ENCODE assay signal across 8 cellular contexts in genomic region chr14:56555921-56556570, GRCh38. TPM values are rescaled to one million over a fixed set of nuclear protein-coding genes. Genes with fewer than 3 reads are reported as not detected.
A peak's percentile ranks its signal among the peaks of the same experiment; 100 is the strongest.
DNase-seq lines count a peak whose midpoint lies in the region; ATAC-seq, FAIRE-seq and TF ChIP-seq lines count a peak whose summit lies in the region.

No MANE protein-coding gene starts in this region.

- BruUV-seq in A673 (replicated peaks; lab: Mats Ljungman, UMichigan) = no TSS peak

- POLR2A ChIA-PET in A673 (lab: Charles Lee; ENCODE audit: low non-redundant PET) = interaction anchor here (0.7 kb wide), 1 partner anchor 509 kb away, joined by 3 read pairs; no protein-coding TSS in a partner anchor

- no peak overlapping the region for H3K4me3 ChIP-seq in A673 (ENCODE audit: low read depth, low read length, poor library complexity, severe bottlenecking)
- no peak overlapping the region for H3K4me3 ChIP-seq in psoas muscle
- H3K4me3 ChIP-seq in effector memory CD4-positive, alpha-beta T cell (ENCODE audit: insufficient read depth, low read depth, low read length, poor library complexity, severe bottlenecking) = no peak overlapping the region

- peaks cover 44% of the 10 kb centered on the region for H3K4me1 ChIP-seq in A673 (ENCODE audit: insufficient read depth, low read length, poor library complexity, severe bottlenecking)
- no peaks in the 10 kb centered on the region for H3K4me1 ChIP-seq in psoas muscle
- H3K4me1 ChIP-seq in effector memory CD4-positive, alpha-beta T cell (ENCODE audit: control insufficient read depth, insufficient read depth, low read length, poor library complexity, severe bottlenecking) = no peaks in the 10 kb centered on the region

- no peaks in the 10 kb centered on the region for H3K36me3 ChIP-seq in A673 (ENCODE audit: insufficient read depth, low read length, poor library complexity, severe bottlenecking)
- no peaks in the 10 kb centered on the region for H3K36me3 ChIP-seq in psoas muscle (ENCODE audit: insufficient read depth in 1 of 2, low read depth in 1 of 2)
- no peaks in the 10 kb centered on the region for H3K36me3 ChIP-seq in effector memory CD4-positive, alpha-beta T cell (ENCODE audit: control insufficient read depth, insufficient read depth, low read length)

- ATAC-seq in psoas muscle = no peak
- no peak for ATAC-seq in GM19035 (IDR thresholded peaks at IDR 0.05; ENCODE audit: unreplicated experiment)

- intact Hi-C loops in A673 (cut with micrococcal nuclease; ENCODE audit: unreplicated experiment) (loop anchor here (2.0 to 10.0 kb wide), 5 partner anchors 259 to 821 kb away; partner anchors contain the start of gene OTX2), psoas muscle (cut with DNase I) (no loop called here)

- TF ChIP-seq CTCF in A673 (conservative IDR thresholded peaks at IDR 0.05; ENCODE audit: low read depth, low read length) (peak; percentile 85), GM13976 (IDR thresholded peaks at IDR 0.05; ENCODE audit: borderline replicate concordance, control extremely low read depth, extremely low read depth, insufficient read depth, missing control alignments) (peak; percentile 30), psoas muscle (IDR thresholded peaks at IDR 0.05) (peak; percentile 24)

- FAIRE-seq in endometrium (lab: Jason Lieb, UNC) = peak; percentile 26

- H3K27ac ChIP-seq in A673 (ENCODE audit: low read depth, low read length, poor library complexity, severe bottlenecking) = peak overlapping the region; percentile 48
- H3K27ac ChIP-seq in psoas muscle = no peak overlapping the region
- H3K27ac ChIP-seq in effector memory CD4-positive, alpha-beta T cell (ENCODE audit: insufficient read depth, low read length, poor library complexity, severe bottlenecking) = no peak overlapping the region

- H3K27me3 ChIP-seq in A673 (replicated peaks; ENCODE audit: insufficient read depth, low read depth, low read length, poor library complexity) (no peaks in the 10 kb centered on the region), psoas muscle (ENCODE audit: insufficient read depth in 3 of 3, low read length in 2 of 3) (peaks cover 0 to 5% (median 0%) of the 10 kb centered on the region in 3 donors)
- H3K27me3 ChIP-seq in effector memory CD4-positive, alpha-beta T cell (replicated peaks; ENCODE audit: control insufficient read depth, insufficient read depth, low read length, poor library complexity, severe bottlenecking) = no peaks in the 10 kb centered on the region

- H3K9me3 ChIP-seq in A673 (ENCODE audit: low read depth, low read length, poor library complexity, severe bottlenecking) = no peaks in the 10 kb centered on the region
- no peaks in the 10 kb centered on the region for H3K9me3 ChIP-seq in psoas muscle
- H3K9me3 ChIP-seq in effector memory CD4-positive, alpha-beta T cell (ENCODE audit: control insufficient read depth, low read length) = no peaks in the 10 kb centered on the region

- in situ Hi-C loops in GM13976 (cut with MboI; ENCODE audit: low sequenced_read_pairs, unreplicated experiment) = no loop called here

- WGBS in psoas muscle, 3 donors = 54 to 68% (median 61%) methylated on average over 5 of the region's 5 CpGs

- peak; percentile 81 for DNase-seq in A673 (ENCODE audit: low spot score)
- peak; percentile 18 for DNase-seq in GM13976 (ENCODE audit: low spot score)
- peak; percentile 60 to 80 for DNase-seq in NCI-H524 (lab: John Stamatoyannopoulos, UW)
- DNase-seq in psoas muscle = no peak
- DNase-seq in effector memory CD4-positive, alpha-beta T cell = no peak
- no peak for DNase-seq in activated naive CD4-positive, alpha-beta T cell treated with anti-CD3 and anti-CD28 coated beads, Interleukin-2, amount 50 U/mL, for 16 hours

- CTCF ChIA-PET in A673 (lab: Charles Lee) = no interaction called here

RNA-seq across cellular contexts. Expression of gene TMEM260, which starts 23.6 kb away (rescaled TPM):
- total RNA-seq in A673 (2021) (23.2 and 25.5 TPM in 2 replicates), psoas muscle (1 to 10 TPM; 2.7 to 7.4 (median 4.5) TPM)
- 1 to 10 TPM; 2.5 to 3.8 (median 3.7) TPM for polyA plus RNA-seq in psoas muscle

Comparison
In these comparisons a context has a peak if more than half of its experiments do, and no peak if none do; other contexts are left out.
1. DNase-seq: peak in A673 (single experiment), GM13976 (single experiment) and NCI-H524 (2 of 2); none in psoas muscle (0 of 2), effector memory CD4-positive, alpha-beta T cell (0 of 3) and activated naive CD4-positive, alpha-beta T cell treated with anti-CD3 and anti-CD28 coated beads, Interleukin-2, amount 50 U/mL, for 16 hours (single experiment).
2. CTCF ChIP-seq: peak in every context shown above with its lines; median percentile 85 in A673; 30 in GM13976; 24 in psoas muscle.